Comparison of ENCODE assay signal across 3 cellular contexts in genomic region chr12:9640024-9640423, GRCh38.
TF ChIP-seq lines count a peak whose summit lies in the region.

No MANE protein-coding gene starts in this region.

TF ChIP-seq in A549, 52 proteins besides CTCF, POLR2A, EP300 and RAD21:
- TF ChIP-seq MAFK (IDR thresholded peaks at IDR 0.05; ENCODE audit: partially characterized antibody): peak; percentile 70
- no peak for TF ChIP-seq SMC3 (IDR thresholded peaks at IDR 0.05)
- no peak for TF ChIP-seq ZC3H11A (IDR thresholded peaks at IDR 0.05)
TF ChIP-seq in A549: peak in this region for 1.

TF ChIP-seq in IMR-90, 13 proteins besides CTCF, POLR2A, EP300 and RAD21:
- TF ChIP-seq FOS (IDR thresholded peaks at IDR 0.05; ENCODE audit: low read depth, low read length) (no peak), MAFK (IDR thresholded peaks at IDR 0.05; ENCODE audit: low read depth, low read length) (peak; percentile 56)

TF ChIP-seq in endothelial cell of umbilical vein, 7 proteins besides CTCF, POLR2A, EP300 and RAD21:
- no peak for TF ChIP-seq POLR2AphosphoS5 (IDR thresholded peaks at IDR 0.05; ENCODE audit: insufficient read depth, low read depth, low read length)
- no peak for TF ChIP-seq JUN (IDR thresholded peaks at IDR 0.05; ENCODE audit: borderline replicate concordance, insufficient read depth, insufficient read length, low read depth)
- TF ChIP-seq MYC (IDR thresholded peaks at IDR 0.05; ENCODE audit: low read depth, low read length): no peak
- TF ChIP-seq MAX (IDR thresholded peaks at IDR 0.05; ENCODE audit: insufficient read depth, insufficient read length): no peak
- no peak for TF ChIP-seq GATA2 (IDR thresholded peaks at IDR 0.05; ENCODE audit: insufficient read depth, insufficient read length, low read depth, low read length)
- no peak for TF ChIP-seq EZH2 (IDR thresholded peaks at IDR 0.05; ENCODE audit: borderline replicate concordance, low read depth, low read length, severe bottlenecking)
- no peak for TF ChIP-seq FOS (IDR thresholded peaks at IDR 0.05; ENCODE audit: borderline replicate concordance, insufficient read depth, low read length)
